17 cellular contexts compared by ENCODE assay signal in the genomic region with DNA sequence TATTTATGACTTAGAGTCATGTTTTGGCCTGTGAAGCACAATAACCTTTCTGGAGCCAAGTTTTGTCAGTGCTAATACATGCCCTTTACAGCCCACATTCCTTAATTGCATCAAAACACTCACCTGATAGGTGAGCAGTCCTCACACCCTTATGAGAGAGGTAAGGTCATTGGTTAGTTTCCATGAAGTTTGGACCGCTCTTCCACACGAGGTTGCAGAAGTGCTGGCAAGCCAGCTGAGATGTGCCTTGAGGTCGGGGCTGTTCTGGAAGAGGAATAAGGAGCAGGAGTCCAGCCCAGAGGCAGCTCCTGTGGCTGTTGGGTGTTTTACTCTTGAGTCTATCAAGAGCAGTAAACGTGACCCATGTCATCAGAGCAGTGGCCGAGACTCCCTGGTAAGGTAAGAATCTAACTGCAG.
A peak's percentile ranks its signal among the peaks of the same experiment; 100 is the strongest.
DNase-seq lines count a peak whose midpoint lies in the region; ATAC-seq, FAIRE-seq and TF ChIP-seq lines count a peak whose summit lies in the region.
"Had no signal": no experiment of that assay in that cellular context is flagged by ENCODE, and none has a peak within 500 bp of the region (broad histone marks: within the 10 kb centered on the region; RNA-seq: fewer than 3 reads in every experiment).

No MANE protein-coding gene starts in this region.

- H3K4me1 Mint-ChIP-seq in progenitor cell of endocrine pancreas (ENCODE audit: low read depth) = peaks cover 59% of the 10 kb centered on the region
- peaks cover 19% of the 10 kb centered on the region for H3K4me1 Mint-ChIP-seq in endothelial cell (ENCODE audit: unreplicated experiment)

- peak; percentile 75 for DNase-seq in RWPE1 (ENCODE audit: low spot score)
- peak; percentile 73 for DNase-seq in keratinocyte (ENCODE audit: low read depth, low spot score)
- DNase-seq in progenitor cell of endocrine pancreas (ENCODE audit: low spot score, unreplicated experiment) = no peak
- DNase-seq in endothelial cell (ENCODE audit: low spot score) = no peak
- no peak for DNase-seq in heart right ventricle
- no peak for DNase-seq in stimulated activated CD4-positive, alpha-beta T cell treated with anti-CD3 and anti-CD28 coated beads, Interleukin-15, amount 100 ng/mL, for 24 hours
- DNase-seq: activated CD4-positive, CD25-positive, alpha-beta regulatory T cell treated with anti-CD3 and anti-CD28 coated beads, Interleukin-2, amount 50 U/mL, for 72 hours; CD8-positive, alpha-beta memory T cell; cortex of kidney; left ventricle myocardium superior; NCI-H2171; SHP77; uterus had no signal

- FAIRE-seq in keratinocyte (lab: Jason Lieb, UNC) = peak; percentile 96
- FAIRE-seq: astrocyte, GM12891 had no signal

- peak overlapping the region; percentile 72 for H3K4me2 ChIP-seq in keratinocyte (ENCODE audit: control insufficient read depth, extremely low read depth, insufficient read depth, low read depth, low read length)

- ATAC-seq in heart right ventricle = no peak
- ATAC-seq in GM21528 (IDR thresholded peaks at IDR 0.05; ENCODE audit: low FRiP score, unreplicated experiment) = no peak
- ATAC-seq: left ventricle myocardium superior had no signal

- H3K9me1 ChIP-seq in keratinocyte (ENCODE audit: control insufficient read depth, extremely low read depth, insufficient read depth, low read length) = no peaks in the 10 kb centered on the region

- H3K9me3 Mint-ChIP-seq in progenitor cell of endocrine pancreas (ENCODE audit: low read depth) = no peaks in the 10 kb centered on the region
- no peaks in the 10 kb centered on the region for H3K9me3 Mint-ChIP-seq in endothelial cell (ENCODE audit: unreplicated experiment)
- H3K9me3 Mint-ChIP-seq: CD8-positive, alpha-beta memory T cell had no signal

- intact Hi-C loops in heart right ventricle (cut with DNase I) = no loop called here

- H2AFZ ChIP-seq in keratinocyte (ENCODE audit: control insufficient read depth, low read length) = no peak overlapping the region

- no peaks in the 10 kb centered on the region for H4K20me1 ChIP-seq in keratinocyte (ENCODE audit: control insufficient read depth, extremely low read depth, insufficient read depth, low read length)

- dilution Hi-C loops in keratinocyte (cut with MboI; ENCODE audit: extremely low pct_ligation_motif_present, low sequenced_read_pairs) = no loop called here

- H3K27ac Mint-ChIP-seq in progenitor cell of endocrine pancreas = peak overlapping the region; percentile 92
- H3K27ac Mint-ChIP-seq in endothelial cell (ENCODE audit: unreplicated experiment) = no peak overlapping the region

- H3K36me3 ChIP-seq in keratinocyte (ENCODE audit: control insufficient read depth in 2 of 2, extremely low read depth in 1 of 2, insufficient read depth in 2 of 2, low read length in 2 of 2) = no peaks in the 10 kb centered on the region
- H3K36me3 ChIP-seq in heart right ventricle = peaks cover 0 to 30% (median 0%) of the 10 kb centered on the region in 9 donors
- H3K36me3 ChIP-seq: uterus had no signal

- H3K27me3 ChIP-seq in keratinocyte (ENCODE audit: control insufficient read depth, extremely low read depth, insufficient read depth, low read length) (no peaks in the 10 kb centered on the region), heart right ventricle (no peaks in the 10 kb centered on the region)
- H3K27me3 ChIP-seq: uterus had no signal

- H3K4me3 Mint-ChIP-seq in progenitor cell of endocrine pancreas (ENCODE audit: low read depth) = no peak overlapping the region
- no peak overlapping the region for H3K4me3 Mint-ChIP-seq in endothelial cell (ENCODE audit: unreplicated experiment)
- H3K4me3 Mint-ChIP-seq: CD8-positive, alpha-beta memory T cell had no signal

- H3K4me1 ChIP-seq in keratinocyte (ENCODE audit: control insufficient read depth, extremely low read depth, insufficient read depth, low read length) (peaks cover 66% of the 10 kb centered on the region), heart right ventricle (peaks cover 0 to 26% (median 14%) of the 10 kb centered on the region in 9 donors)
- H3K4me1 ChIP-seq: uterus had no signal

- CTCF ChIA-PET in RWPE1 (lab: Yijun Ruan, JAX) = interaction anchor here (0.6 to 1.8 kb wide), 3 partner anchors 25 to 747 kb away, joined by 3 to 9 read pairs (median 3); no protein-coding TSS in a partner anchor

- POLR2A ChIA-PET in RWPE1 (lab: Yijun Ruan, JAX; ENCODE audit: low non-redundant PET) = no interaction called here

- H3K9me3 ChIP-seq in keratinocyte (ENCODE audit: control insufficient read depth, low read depth, low read length) (no peaks in the 10 kb centered on the region), heart right ventricle (no peaks in the 10 kb centered on the region)
- H3K9me3 ChIP-seq: uterus had no signal

- TF ChIP-seq CTCF in 22Rv1 (IDR thresholded peaks at IDR 0.05) = no peak
- TF ChIP-seq CTCF in RWPE1 (conservative IDR thresholded peaks at IDR 0.05; ENCODE audit: low read depth) = no peak
- no peak for TF ChIP-seq CTCF in keratinocyte (optimal IDR thresholded peaks at IDR 0.05 in 1 of 3, IDR thresholded peaks at IDR 0.05 in 1 of 3, conservative IDR thresholded peaks at IDR 0.05 in 1 of 3; ENCODE audit: extremely low read depth in 1 of 3, insufficient read depth in 2 of 3, low read length in 3 of 3)
- no peak for TF ChIP-seq CTCF in progenitor cell of endocrine pancreas (IDR thresholded peaks at IDR 0.05; ENCODE audit: unreplicated experiment)
- TF ChIP-seq CTCF in endothelial cell (IDR thresholded peaks at IDR 0.05; ENCODE audit: unreplicated experiment) = no peak
- no peak for TF ChIP-seq CTCF in heart right ventricle (IDR thresholded peaks at IDR 0.05)

- H3K79me2 ChIP-seq in keratinocyte (ENCODE audit: control insufficient read depth, insufficient read depth, low read length) = no peaks in the 10 kb centered on the region

- WGBS in heart right ventricle, 2 donors = 81 to 87% methylated on average over 5 of the region's 5 CpGs

- H3K27ac ChIP-seq in 22Rv1 (peak overlapping the region; percentile 87), RWPE1 (peak overlapping the region; percentile 57), keratinocyte (ENCODE audit: control insufficient read depth, insufficient read depth, low read length) (peak overlapping the region; percentile 66), heart right ventricle (no peak overlapping the region)
- H3K27ac ChIP-seq: uterus had no signal

- H3K27me3 Mint-ChIP-seq in progenitor cell of endocrine pancreas = no peaks in the 10 kb centered on the region
- peaks cover 4% of the 10 kb centered on the region for H3K27me3 Mint-ChIP-seq in endothelial cell (ENCODE audit: unreplicated experiment)
- H3K27me3 Mint-ChIP-seq: CD8-positive, alpha-beta memory T cell had no signal

- H3K4me3 ChIP-seq in keratinocyte (ENCODE audit: control insufficient read depth in 2 of 3, extremely low read depth in 1 of 3, insufficient read depth in 2 of 3, low read depth in 1 of 3, low read length in 3 of 3) = no peak overlapping the region
- H3K4me3 ChIP-seq in heart right ventricle = no peak overlapping the region
- H3K4me3 ChIP-seq: uterus had no signal

- H3K36me3 Mint-ChIP-seq in progenitor cell of endocrine pancreas (ENCODE audit: insufficient read depth) (peaks cover 4% of the 10 kb centered on the region), endothelial cell (ENCODE audit: low read depth, unreplicated experiment) (no peaks in the 10 kb centered on the region)

- H3K9ac ChIP-seq in keratinocyte (ENCODE audit: control insufficient read depth, extremely low read depth, insufficient read depth, low read length) = no peak overlapping the region

Comparison
In these comparisons a context has a peak if more than half of its experiments do, and no peak if none do; other contexts are left out.
1. H3K27ac ChIP-seq: peak in 22Rv1 (single experiment), RWPE1 (single experiment) and keratinocyte (single experiment); none in heart right ventricle (0 of 10).
2. DNase-seq: peak in RWPE1 (single experiment) and keratinocyte (single experiment); none in progenitor cell of endocrine pancreas (single experiment), endothelial cell (single experiment), heart right ventricle (0 of 2) and stimulated activated CD4-positive, alpha-beta T cell treated with anti-CD3 and anti-CD28 coated beads, Interleukin-15, amount 100 ng/mL, for 24 hours (single experiment).